ENCODE assay signal across 21 cellular contexts in genomic region chr14:40842816-40843215, GRCh38.
"Had no signal": no experiment of that assay in that cellular context is flagged by ENCODE, and none has a peak within 500 bp of the region (broad histone marks: within the 10 kb centered on the region; RNA-seq: fewer than 3 reads in every experiment).

No MANE protein-coding gene starts in this region.

- H3K4me1 ChIP-seq: esophagus squamous epithelium, gastrocnemius medialis, heart right ventricle, left lung, lower lobe of right lung had no signal

- DNase-seq: dermis blood vessel endothelial cell; dorsolateral prefrontal cortex; effector CD4-positive, alpha-beta T cell; effector memory CD4-positive, alpha-beta T cell; erythroblast; esophagus squamous epithelium; foreskin fibroblast; foreskin melanocyte; gastrocnemius medialis; glutamatergic neuron; head of caudate nucleus; heart right ventricle; hippocampal formation; left cardiac atrium; left lung; left ventricle myocardium superior; lower lobe of right lung; mesenchymal stem cell; midbrain had no signal

- H3K27me3 ChIP-seq: dorsolateral prefrontal cortex, esophagus squamous epithelium, gastrocnemius medialis, heart right ventricle, left lung had no signal

- H3K9me3 ChIP-seq: gastrocnemius medialis, lower lobe of right lung had no signal

- H3K4me3 ChIP-seq: coronary artery, dorsolateral prefrontal cortex, esophagus squamous epithelium, gastrocnemius medialis, heart right ventricle, left lung, lower lobe of right lung had no signal

- H3K27ac ChIP-seq: coronary artery, dorsolateral prefrontal cortex, epithelial cell of prostate, esophagus squamous epithelium, gastrocnemius medialis, heart right ventricle, left lung, lower lobe of right lung had no signal

- H3K36me3 ChIP-seq: esophagus squamous epithelium, gastrocnemius medialis, heart right ventricle, left lung, lower lobe of right lung had no signal
